Comparison of ENCODE assay signal across 1 cellular context in genomic region chr6:168407842-168408241, GRCh38.
TF ChIP-seq lines count a peak whose summit lies in the region.

No MANE protein-coding gene starts in this region.

TF ChIP-seq in H1, 55 proteins besides CTCF, POLR2A, EP300 and RAD21 (continued from another document):
- no peak for TF ChIP-seq CHD7 (IDR thresholded peaks at IDR 0.05; ENCODE audit: insufficient replicate concordance, low read length)
- no peak for TF ChIP-seq JUN (IDR thresholded peaks at IDR 0.05; ENCODE audit: low read depth, low read length)
- no peak for TF ChIP-seq USF2 (IDR thresholded peaks at IDR 0.05; ENCODE audit: low read length)
- TF ChIP-seq EZH2 (IDR thresholded peaks at IDR 0.05; ENCODE audit: low read depth, low read length, severe bottlenecking), result no peak
- no peak for TF ChIP-seq CTBP2 (IDR thresholded peaks at IDR 0.05; ENCODE audit: borderline replicate concordance, insufficient read depth, insufficient read length, low read length)
